In genomic region chr2:36356199-36356989, GRCh38 we compare ENCODE assay signal across 8 cellular contexts. TPM values are rescaled to one million over a fixed set of nuclear protein-coding genes. Genes with fewer than 3 reads are reported as not detected.
DNase-seq lines count a peak whose midpoint lies in the region; ATAC-seq, FAIRE-seq and TF ChIP-seq lines count a peak whose summit lies in the region.

No MANE protein-coding gene starts in this region.

- H3K27ac Mint-ChIP-seq in activated T-cell treated with anti-CD3 and anti-CD28 coated beads, Interleukin-2, amount 50 U/mL, for 72 hours, result no peak overlapping the region

- TF ChIP-seq CTCF in Loucy (conservative IDR thresholded peaks at IDR 0.05; ENCODE audit: low read length), result no peak
- no peak for TF ChIP-seq CTCF in foreskin keratinocyte (conservative IDR thresholded peaks at IDR 0.05)
- no peak for TF ChIP-seq CTCF in osteoblast (IDR thresholded peaks at IDR 0.05; ENCODE audit: extremely low read depth, low read depth, low read length)
- no peak for TF ChIP-seq CTCF in D721Med (IDR thresholded peaks at IDR 0.05; ENCODE audit: insufficient read depth, missing control alignments)

- no peak for FAIRE-seq in D721Med (lab: Jason Lieb, UNC)

- H3K4me3 Mint-ChIP-seq in activated T-cell treated with anti-CD3 and anti-CD28 coated beads, Interleukin-2, amount 50 U/mL, for 72 hours, result peak overlapping the region; percentile 91 to 92

- H2AFZ ChIP-seq in Loucy (ENCODE audit: low read length) (peak overlapping the region; percentile 68), osteoblast (ENCODE audit: low read length) (no peak overlapping the region)

- no peaks in the 10 kb centered on the region for H3K9me2 ChIP-seq in Loucy (replicated peaks; ENCODE audit: low read depth, low read length)

- H3K36me3 ChIP-seq in ES-I3 (ENCODE audit: insufficient read depth, low read length) (no peaks in the 10 kb centered on the region), Loucy (ENCODE audit: insufficient read depth, low read length) (no peaks in the 10 kb centered on the region), osteoblast (ENCODE audit: insufficient read depth, low read length) (peaks cover 26% of the 10 kb centered on the region)

- no peaks in the 10 kb centered on the region for H3K36me3 Mint-ChIP-seq in activated T-cell treated with anti-CD3 and anti-CD28 coated beads, Interleukin-2, amount 50 U/mL, for 72 hours (ENCODE audit: insufficient read depth in 2 of 2)

- ATAC-seq in GM21619 (IDR thresholded peaks at IDR 0.05; ENCODE audit: unreplicated experiment) (peak; percentile 19), foreskin keratinocyte (peak; percentile 19)
- ATAC-seq in activated T-cell treated with anti-CD3 and anti-CD28 coated beads, Interleukin-2, amount 50 U/mL, for 72 hours (replicated peaks in 1 of 2), result peak; percentile 55 to 58

- H3F3A ChIP-seq in Loucy (ENCODE audit: low read depth), result peaks cover 4% of the 10 kb centered on the region; the same call in 1 of the 2 replicates

- peaks cover 62% of the 10 kb centered on the region for H3K27me3 Mint-ChIP-seq in activated T-cell treated with anti-CD3 and anti-CD28 coated beads, Interleukin-2, amount 50 U/mL, for 72 hours (ENCODE audit: low read depth)

- H3K79me2 ChIP-seq in Loucy (ENCODE audit: insufficient read depth, low read length) (no peaks in the 10 kb centered on the region), osteoblast (ENCODE audit: insufficient read depth, low read length) (peaks cover 79% of the 10 kb centered on the region)

- peak; percentile 47 to 53 for DNase-seq in activated T-cell treated with anti-CD3 and anti-CD28 coated beads, Interleukin-2, amount 50 U/mL, for 72 hours
- DNase-seq in foreskin keratinocyte (no peak), osteoblast (ENCODE audit: insufficient read length, low spot score, missing footprints) (no peak), putamen (ENCODE audit: low spot score) (no peak), D721Med (ENCODE audit: insufficient read length, low spot score) (no peak)

- H3K4me3 ChIP-seq in Loucy (ENCODE audit: low read length, poor library complexity, severe bottlenecking) (peak overlapping the region; percentile 75), osteoblast (ENCODE audit: insufficient read depth, low read length) (peak overlapping the region; percentile 96)

- H3K9ac ChIP-seq in ES-I3 (ENCODE audit: low read depth, low read length) (peak overlapping the region; percentile 86), Loucy (ENCODE audit: low read depth, low read length, poor library complexity, severe bottlenecking) (peak overlapping the region; percentile 33)

- H3K27ac ChIP-seq in foreskin keratinocyte (peak overlapping the region; percentile 56), osteoblast (ENCODE audit: low read depth, low read length) (peak overlapping the region; percentile 94)

- H3K9me3 ChIP-seq in ES-I3 (ENCODE audit: control insufficient read depth, insufficient read depth, low read length) (no peaks in the 10 kb centered on the region), Loucy (ENCODE audit: insufficient read depth, low read depth, low read length) (no peaks in the 10 kb centered on the region), osteoblast (ENCODE audit: low read depth, low read length) (no peaks in the 10 kb centered on the region)

- H3K27me3 ChIP-seq in Loucy (ENCODE audit: insufficient read depth, low read length, poor library complexity, severe bottlenecking), result no peaks in the 10 kb centered on the region
- no peaks in the 10 kb centered on the region for H3K27me3 ChIP-seq in foreskin keratinocyte
- H3K27me3 ChIP-seq in osteoblast (ENCODE audit: insufficient read depth, low read length), result no peaks in the 10 kb centered on the region

- H3K4me2 ChIP-seq in Loucy (ENCODE audit: low read depth, low read length, poor library complexity, severe bottlenecking) (peak overlapping the region; percentile 82), osteoblast (ENCODE audit: insufficient read depth, low read length) (peak overlapping the region; percentile 84)

- no peaks in the 10 kb centered on the region for H4K20me1 ChIP-seq in Loucy (ENCODE audit: insufficient read depth, low read length, poor library complexity, severe bottlenecking)
- H4K20me1 ChIP-seq in osteoblast (ENCODE audit: insufficient read depth, low read length), result peaks cover 48% of the 10 kb centered on the region

- H3K4me1 Mint-ChIP-seq in activated T-cell treated with anti-CD3 and anti-CD28 coated beads, Interleukin-2, amount 50 U/mL, for 72 hours (ENCODE audit: low read depth), result peaks cover 39% of the 10 kb centered on the region

- H3K9me3 Mint-ChIP-seq in activated T-cell treated with anti-CD3 and anti-CD28 coated beads, Interleukin-2, amount 50 U/mL, for 72 hours, result no peaks in the 10 kb centered on the region

- peaks cover 47% of the 10 kb centered on the region for H3K4me1 ChIP-seq in ES-I3 (ENCODE audit: insufficient read depth, low read length)
- peaks cover 8% of the 10 kb centered on the region for H3K4me1 ChIP-seq in Loucy (ENCODE audit: insufficient read depth, low read length, poor library complexity, severe bottlenecking)
- H3K4me1 ChIP-seq in foreskin keratinocyte, result peaks cover 29% of the 10 kb centered on the region
- H3K4me1 ChIP-seq in osteoblast (ENCODE audit: insufficient read depth, low read length), result peaks cover 62% of the 10 kb centered on the region

RNA-seq across cellular contexts. Expression of gene CRIM1, which starts 0.8 kb away (rescaled TPM):
- total RNA-seq in activated T-cell treated with anti-CD3 and anti-CD28 coated beads, Interleukin-2, amount 50 U/mL, for 72 hours, result 1 to 10 TPM; 2.6 to 3.3 TPM
- total RNA-seq in foreskin keratinocyte (76.8 and 99.4 TPM in 2 replicates), osteoblast (321 and 362 TPM in 2 replicates)
- 11.7 and 19.3 TPM in 2 replicates for polyA plus RNA-seq in foreskin keratinocyte

Comparison
In these comparisons a context has a peak if more than half of its experiments do, and no peak if none do; other contexts are left out.
1. DNase-seq: peak in activated T-cell treated with anti-CD3 and anti-CD28 coated beads, Interleukin-2, amount 50 U/mL, for 72 hours (2 of 2); none in foreskin keratinocyte (0 of 2), osteoblast (single experiment), putamen (single experiment) and D721Med (single experiment).
2. RNA of gene CRIM1, which starts 0.8 kb away (total RNA-seq): 321 to 362 TPM in osteoblast and 76.8 to 99.4 TPM in foreskin keratinocyte; 2.6 to 3.3 TPM in activated T-cell treated with anti-CD3 and anti-CD28 coated beads, Interleukin-2, amount 50 U/mL, for 72 hours; every median in the first group is over 10 times any median in the second.
3. Peak in every context shown above with its lines, with median percentiles within 50 percentile points of each other: ATAC-seq.